23 cellular contexts compared by ENCODE assay signal in genomic region chr10:3552281-3552680, GRCh38.
"Had no signal": no experiment of that assay in that cellular context is flagged by ENCODE, and none has a peak within 500 bp of the region (broad histone marks: within the 10 kb centered on the region; RNA-seq: fewer than 3 reads in every experiment).

No MANE protein-coding gene starts in this region.

- H3K9ac ChIP-seq: parathyroid adenoma had no signal

- ATAC-seq: esophagus mucosa; gastrocnemius medialis; left ventricle myocardium superior; lower lobe of right lung; natural killer cell; sciatic nerve; stimulated activated effector memory CD8-positive, alpha-beta T cell treated with anti-CD3 and anti-CD28 coated beads, Interleukin-12 subunit alpha, Interleukin-12 subunit beta, amount 100 ng/mL, for 72 hours had no signal

- H3K79me2 ChIP-seq: parathyroid adenoma had no signal

- H3K36me3 ChIP-seq: gastrocnemius medialis, lower lobe of right lung, prostate gland, right atrium auricular region, stomach, thyroid gland, vagina had no signal

- H3K27me3 ChIP-seq: dorsolateral prefrontal cortex, gastrocnemius medialis, right atrium auricular region, stomach, thyroid gland, vagina had no signal

- DNase-seq: dorsolateral prefrontal cortex; effector CD4-positive, alpha-beta T cell; foreskin fibroblast; gastrocnemius medialis; head of caudate nucleus; left ventricle myocardium superior; lower lobe of right lung; natural killer cell; stimulated activated CD4-positive, alpha-beta T cell treated with anti-CD3 and anti-CD28 coated beads, Interleukin-2, amount 100 ng/mL, for 24 hours; stimulated activated CD4-positive, alpha-beta T cell treated with anti-CD3 and anti-CD28 coated beads, Interleukin-4, amount 100 ng/mL, for 24 hours; stimulated activated naive CD4-positive, alpha-beta T cell treated with Interleukin-2 at 50 U/mL for 16 hours; stomach; thyroid gland; trophoblast cell had no signal

- H3K27ac ChIP-seq: dorsolateral prefrontal cortex, epithelial cell of prostate, gastrocnemius medialis, lower lobe of right lung, parathyroid adenoma, prostate gland, right atrium auricular region, stomach, thyroid gland, vagina had no signal

- H3K4me3 ChIP-seq: dorsolateral prefrontal cortex, gastrocnemius medialis, lower lobe of right lung, prostate gland, right atrium auricular region, stomach, thyroid gland, vagina had no signal

- H2AFZ ChIP-seq: parathyroid adenoma had no signal

- H3K4me1 ChIP-seq: gastrocnemius medialis, lower lobe of right lung, parathyroid adenoma, prostate gland, stomach, thyroid gland, vagina had no signal

- FAIRE-seq: keratinocyte had no signal

- H3K9me3 ChIP-seq: gastrocnemius medialis, lower lobe of right lung, prostate gland, right atrium auricular region, thyroid gland, vagina had no signal
